In genomic region chr11:8947230-8947943, GRCh38 we compare ENCODE assay signal across 22 cellular contexts. TPM values are rescaled to one million over a fixed set of nuclear protein-coding genes. Genes with fewer than 3 reads are reported as not detected.
"Had no signal": no experiment of that assay in that cellular context is flagged by ENCODE, and none has a peak within 500 bp of the region (broad histone marks: within the 10 kb centered on the region; RNA-seq: fewer than 3 reads in every experiment).

No MANE protein-coding gene starts in this region.

- H3K27me3 ChIP-seq: ascending aorta, tibial artery, uterus had no signal

- ATAC-seq: activated CD4-positive, CD25-positive, alpha-beta regulatory T cell treated with anti-CD3 and anti-CD28 coated beads, Interleukin-2, amount 50 U/mL, for 24 hours; effector memory CD8-positive, alpha-beta T cell; stimulated activated naive B cell treated with anti-CD40 and anti-IgM and Interleukin-4, amounts not matched to agents 10 μg/mL and 1 μg/mL and 100 μg/mL, for 72 hours had no signal

- H3K9me3 ChIP-seq: ascending aorta, tibial artery, uterus had no signal

- H3K27ac ChIP-seq: ascending aorta, epithelial cell of prostate, tibial artery, uterus had no signal

- H3K4me1 ChIP-seq: ascending aorta, tibial artery, uterus had no signal

- H3K4me3 ChIP-seq: ascending aorta, tibial artery, uterus had no signal

- H3K36me3 ChIP-seq: uterus had no signal

- H3K4me3 Mint-ChIP-seq: activated T-helper 1 cell treated with anti-CD3 and anti-CD28 coated beads, Interleukin-12 subunit alpha, Interleukin-12 subunit beta, Interleukin-2, Interleukin-4 antibody, amounts not matched to agents 30 ng/mL and 10 ng/mL and 1 ng/mL, durations not matched to agents 14 hours and 24 hours and 36 hours; effector memory CD8-positive, alpha-beta T cell; immature natural killer cell; mesothelial cell of epicardium; neural crest cell; stimulated activated naive B cell treated with anti-CD40 and anti-IgM and Interleukin-4, amounts not matched to agents 10 μg/mL and 1 μg/mL and 100 μg/mL, for 72 hours had no signal

- H3K4me1 Mint-ChIP-seq: immature natural killer cell; neural crest cell; stimulated activated naive B cell treated with anti-CD40 and anti-IgM and Interleukin-4, amounts not matched to agents 10 μg/mL and 1 μg/mL and 100 μg/mL, for 72 hours had no signal

- H3K27ac Mint-ChIP-seq: activated T-helper 1 cell treated with anti-CD3 and anti-CD28 coated beads, Interleukin-12 subunit alpha, Interleukin-12 subunit beta, Interleukin-2, Interleukin-4 antibody, amounts not matched to agents 30 ng/mL and 10 ng/mL and 1 ng/mL, durations not matched to agents 14 hours and 24 hours and 36 hours; stimulated activated naive B cell treated with anti-CD40 and anti-IgM and Interleukin-4, amounts not matched to agents 10 μg/mL and 1 μg/mL and 100 μg/mL, for 72 hours had no signal

- H3K9me3 Mint-ChIP-seq: activated T-helper 1 cell treated with anti-CD3 and anti-CD28 coated beads, Interleukin-12 subunit alpha, Interleukin-12 subunit beta, Interleukin-2, Interleukin-4 antibody, amounts not matched to agents 30 ng/mL and 10 ng/mL and 1 ng/mL, durations not matched to agents 14 hours and 24 hours and 36 hours; effector memory CD8-positive, alpha-beta T cell; immature natural killer cell; neural crest cell; stimulated activated naive B cell treated with anti-CD40 and anti-IgM and Interleukin-4, amounts not matched to agents 10 μg/mL and 1 μg/mL and 100 μg/mL, for 72 hours had no signal

- H3K27me3 Mint-ChIP-seq: effector memory CD8-positive, alpha-beta T cell; stimulated activated naive B cell treated with anti-CD40 and anti-IgM and Interleukin-4, amounts not matched to agents 10 μg/mL and 1 μg/mL and 100 μg/mL, for 72 hours had no signal

- DNase-seq: activated CD4-positive, alpha-beta T cell treated with anti-CD3 and anti-CD28 coated beads, Interleukin-2, amount 50 U/mL, for 1 hour; activated CD8-positive, alpha-beta memory T cell treated with anti-CD3 and anti-CD28 coated beads for 24 hours; dermis blood vessel endothelial cell; effector memory CD8-positive, alpha-beta T cell; immature natural killer cell; stimulated activated CD4-positive, alpha-beta T cell treated with anti-CD3 and anti-CD28 coated beads, Interleukin-2, amount 100 ng/mL, for 48 hours; stimulated activated naive B cell treated with anti-CD40 and anti-IgM and Interleukin-4, amounts not matched to agents 10 μg/mL and 1 μg/mL and 100 μg/mL, for 72 hours; tibial artery; uterus had no signal

- FAIRE-seq: frontal cortex had no signal

RNA-seq across cellular contexts. Expression of gene ASCL3, which starts 4.6 kb away (rescaled TPM):
- total RNA-seq: activated T-helper 1 cell treated with anti-CD3 and anti-CD28 coated beads, Interleukin-12 subunit alpha, Interleukin-12 subunit beta, Interleukin-2, Interleukin-4 antibody, amounts not matched to agents 30 ng/mL and 10 ng/mL and 1 ng/mL, durations not matched to agents 14 hours and 24 hours and 36 hours; ascending aorta; chondrocyte; dermis blood vessel endothelial cell; fibroblast of lung; frontal cortex; lower leg skin; mesothelial cell of epicardium; neural crest cell; osteocyte; renal cortical epithelial cell; T-helper 2 cell treated with Interferon-gamma antibody and Interleukin-4, amounts not matched to agents 100 ng/mL and 5 ng/mL, for 36 hours; uterus had no signal

RNA-seq across cellular contexts. Expression of gene C11orf16, which starts 14.6 kb away (rescaled TPM):
- total RNA-seq: activated T-helper 1 cell treated with anti-CD3 and anti-CD28 coated beads, Interleukin-12 subunit alpha, Interleukin-12 subunit beta, Interleukin-2, Interleukin-4 antibody, amounts not matched to agents 30 ng/mL and 10 ng/mL and 1 ng/mL, durations not matched to agents 14 hours and 24 hours and 36 hours; ascending aorta; chondrocyte; dermis blood vessel endothelial cell; fibroblast of lung; frontal cortex; lower leg skin; mesothelial cell of epicardium; neural crest cell; osteocyte; renal cortical epithelial cell; T-helper 2 cell treated with Interferon-gamma antibody and Interleukin-4, amounts not matched to agents 100 ng/mL and 5 ng/mL, for 36 hours had no signal
